Comparison of ENCODE assay signal across 9 cellular contexts in genomic region chr20:63682384-63683139, GRCh38. TPM values are rescaled to one million over a fixed set of nuclear protein-coding genes. Genes with fewer than 3 reads are reported as not detected.
DNase-seq lines count a peak whose midpoint lies in the region; ATAC-seq and TF ChIP-seq lines count a peak whose summit lies in the region.
"Had no signal": no experiment of that assay in that cellular context is flagged by ENCODE, and none has a peak within 500 bp of the region (broad histone marks: within the 10 kb centered on the region; RNA-seq: fewer than 3 reads in every experiment).

No MANE protein-coding gene starts in this region.

- intact Hi-C loops in left ventricle myocardium inferior (cut with micrococcal nuclease), result no loop called here

- H3F3A ChIP-seq in smooth muscle cell (ENCODE audit: low read depth), result peaks cover 6% of the 10 kb centered on the region

- 22% methylated on average over 22 of the region's 22 CpGs for WGBS in smooth muscle cell (ENCODE audit: low lambda C conversion rate)

- H4K20me1 ChIP-seq in smooth muscle cell (ENCODE audit: low read depth), result no peaks in the 10 kb centered on the region

- TF ChIP-seq CTCF in WTC11 (IDR thresholded peaks at IDR 0.05), result no peak
- no peak for TF ChIP-seq CTCF in left ventricle myocardium inferior (IDR thresholded peaks at IDR 0.05; ENCODE audit: borderline replicate concordance)
- no peak for TF ChIP-seq CTCF in smooth muscle cell (IDR thresholded peaks at IDR 0.05; ENCODE audit: borderline replicate concordance, insufficient read depth, poor library complexity, severe bottlenecking)

- H3K9me3 ChIP-seq in left ventricle myocardium inferior (replicated peaks) (no peaks in the 10 kb centered on the region), smooth muscle cell (replicated peaks; ENCODE audit: low read depth) (no peaks in the 10 kb centered on the region)

- H3K4me3 Mint-ChIP-seq in WTC11, result no peak overlapping the region
- H3K4me3 Mint-ChIP-seq: activated T-cell treated with anti-CD3 and anti-CD28 coated beads, Interleukin-2, amount 50 U/mL, for 24 hours had no signal

- H3K27ac Mint-ChIP-seq in WTC11, result no peak overlapping the region
- H3K27ac Mint-ChIP-seq: activated T-cell treated with anti-CD3 and anti-CD28 coated beads, Interleukin-2, amount 50 U/mL, for 24 hours had no signal

- DNase-seq in HCEC 1CT (peak; percentile 98), WTC11 (ENCODE audit: low spot score) (no peak), left ventricle myocardium inferior (peak; percentile 69), smooth muscle cell (lab: John Stamatoyannopoulos, UW; ENCODE audit: unreplicated experiment) (peak; percentile 38), HUDEP-2 (lab: John Stamatoyannopoulos, UW; ENCODE audit: unreplicated experiment in 76 of 76) (no peak), NCI-H1694 (lab: John Stamatoyannopoulos, UW) (no peak), germinal center (ENCODE audit: low spot score) (no peak)
- DNase-seq: activated T-cell treated with anti-CD3 and anti-CD28 coated beads, Interleukin-2, amount 50 U/mL, for 24 hours had no signal

- ATAC-seq in WTC11 (no peak), HG02885 (IDR thresholded peaks at IDR 0.05; ENCODE audit: poor library complexity, unreplicated experiment) (no peak)

- H3K79me2 ChIP-seq in smooth muscle cell (ENCODE audit: low read depth), result no peaks in the 10 kb centered on the region

- H3K4me2 ChIP-seq in smooth muscle cell, result peak overlapping the region; percentile 40

- H3K36me3 ChIP-seq in left ventricle myocardium inferior (peaks cover 14% of the 10 kb centered on the region), smooth muscle cell (ENCODE audit: low read depth) (no peaks in the 10 kb centered on the region)

- H3K27ac ChIP-seq in left ventricle myocardium inferior (replicated peaks) (peak overlapping the region; percentile 90), smooth muscle cell (ENCODE audit: low read depth) (peak overlapping the region; percentile 82)

- CTCF ChIA-PET in WTC11 (lab: Charles Lee), result interaction anchor here (1.0 to 1.3 kb wide), 2 partner anchors 40 to 144 kb away, joined by 4 to 5 read pairs; no protein-coding TSS in a partner anchor

- no peaks in the 10 kb centered on the region for H3K4me1 Mint-ChIP-seq in WTC11

- H3K4me3 ChIP-seq in left ventricle myocardium inferior, result no peak overlapping the region
- H3K4me3 ChIP-seq in smooth muscle cell, result no peak overlapping the region

- H3K36me3 Mint-ChIP-seq in WTC11, result no peaks in the 10 kb centered on the region; the same call in 1 of the 2 replicates

- peak overlapping the region; percentile 36 for H3K9ac ChIP-seq in smooth muscle cell (ENCODE audit: low read depth)

- H3K4me1 ChIP-seq in left ventricle myocardium inferior, result peaks cover 58% of the 10 kb centered on the region
- no peaks in the 10 kb centered on the region for H3K4me1 ChIP-seq in smooth muscle cell (ENCODE audit: low read depth)

- H3K27me3 ChIP-seq in left ventricle myocardium inferior (ENCODE audit: low read depth) (no peaks in the 10 kb centered on the region), smooth muscle cell (ENCODE audit: low read depth) (no peaks in the 10 kb centered on the region)

- H2AFZ ChIP-seq in smooth muscle cell (ENCODE audit: low read depth), result no peak overlapping the region

- POLR2A ChIA-PET in WTC11 (lab: Charles Lee), result interaction anchor here (0.6 kb wide), 2 partner anchors 111 to 470 kb away, joined by 3 to 4 read pairs; no protein-coding TSS in a partner anchor

- no peaks in the 10 kb centered on the region for H3K9me3 Mint-ChIP-seq in WTC11
- H3K9me3 Mint-ChIP-seq: activated T-cell treated with anti-CD3 and anti-CD28 coated beads, Interleukin-2, amount 50 U/mL, for 24 hours had no signal

- no peaks in the 10 kb centered on the region for H3K27me3 Mint-ChIP-seq in WTC11 (ENCODE audit: low read depth)
- H3K27me3 Mint-ChIP-seq: activated T-cell treated with anti-CD3 and anti-CD28 coated beads, Interleukin-2, amount 50 U/mL, for 24 hours had no signal

TF ChIP-seq in WTC11, 78 proteins besides CTCF, POLR2A, EP300 and RAD21:
- no peak for TF ChIP-seq ZSCAN18 (CRISPR knock-in tag; IDR thresholded peaks at IDR 0.05)
- no peak for TF ChIP-seq TEAD4 (CRISPR knock-in tag; IDR thresholded peaks at IDR 0.05)
- 0 out of 2 replicates have a peak, but pooled peaks have one; percentile 22 for TF ChIP-seq PRDM15 (CRISPR knock-in tag; IDR thresholded peaks at IDR 0.05)
- TF ChIP-seq TCF7 (CRISPR knock-in tag; IDR thresholded peaks at IDR 0.05; ENCODE audit: low read depth), result no peak
- no peak for TF ChIP-seq MYBL2 (CRISPR knock-in tag; IDR thresholded peaks at IDR 0.05)
- TF ChIP-seq IRF1 (CRISPR knock-in tag; IDR thresholded peaks at IDR 0.05), result no peak

RNA-seq across cellular contexts. Expression of gene TNFRSF6B, which starts 13.9 kb away (rescaled TPM):
- total RNA-seq in WTC11 (2021) (not detected in 3 replicates), left ventricle myocardium inferior (0.27 TPM), smooth muscle cell (9.2 and 13.1 TPM in 2 replicates)
- 13.1 and 17.1 TPM in 2 replicates for polyA plus RNA-seq in smooth muscle cell

RNA-seq across cellular contexts. Expression of gene RTEL1, which starts 24.4 kb away (rescaled TPM):
- total RNA-seq in WTC11 (2021) (39.3 to 44.9 TPM (median 40.5 TPM) in 3 replicates), left ventricle myocardium inferior (9.6 TPM), smooth muscle cell (14.2 and 33.0 TPM in 2 replicates)
- 10.4 and 12.2 TPM in 2 replicates for polyA plus RNA-seq in smooth muscle cell

RNA-seq across cellular contexts. Expression of gene ARFRP1, which starts 25.2 kb away (rescaled TPM):
- total RNA-seq in WTC11 (2021) (24.3 to 30.2 TPM (median 27.4 TPM) in 3 replicates), left ventricle myocardium inferior (37.1 TPM), smooth muscle cell (11.8 and 27.4 TPM in 2 replicates)
- 42.3 and 51.9 TPM in 2 replicates for polyA plus RNA-seq in smooth muscle cell

RNA-seq across cellular contexts. Expression of gene ZGPAT, which starts 25.3 kb away (rescaled TPM):
- total RNA-seq in WTC11 (2021), result 28.3 to 31.0 TPM (median 30.4 TPM) in 3 replicates
- 15.8 TPM for total RNA-seq in left ventricle myocardium inferior
- 8.3 and 13.8 TPM in 2 replicates for total RNA-seq in smooth muscle cell
- 32.3 and 36.2 TPM in 2 replicates for polyA plus RNA-seq in smooth muscle cell

RNA-seq across cellular contexts. Expression of gene STMN3, which starts 29.3 kb away (rescaled TPM):
- 53.0 to 65.6 TPM (median 53.4 TPM) in 3 replicates for total RNA-seq in WTC11 (2021)
- total RNA-seq in left ventricle myocardium inferior, result 4.6 TPM
- total RNA-seq in smooth muscle cell, result 4.8 and 6.9 TPM in 2 replicates
- polyA plus RNA-seq in smooth muscle cell, result 10.8 and 12.1 TPM in 2 replicates

Comparison
In these comparisons a context has a peak if more than half of its experiments do, and no peak if none do; other contexts are left out.
1. DNase-seq: peak in HCEC 1CT (single experiment), left ventricle myocardium inferior (single experiment) and smooth muscle cell (single experiment); none in WTC11 (single experiment), HUDEP-2 (0 of 76), NCI-H1694 (single experiment) and germinal center (single experiment).